ENCODE assay signal across 1 cellular context in genomic region chr12:19577131-19577530, GRCh38.
TF ChIP-seq lines count a peak whose summit lies in the region.

No MANE protein-coding gene starts in this region.

TF ChIP-seq in IMR-90, 13 proteins besides CTCF, POLR2A, EP300 and RAD21 (continued from another document):
- TF ChIP-seq ELK1 (IDR thresholded peaks at IDR 0.05; ENCODE audit: borderline replicate concordance, low read depth, low read length) (no peak), NFE2L2 (IDR thresholded peaks at IDR 0.05; ENCODE audit: low read depth, low read length) (no peak), MAZ (IDR thresholded peaks at IDR 0.05; ENCODE audit: borderline replicate concordance, low read depth, low read length) (no peak), RFX5 (IDR thresholded peaks at IDR 0.05; ENCODE audit: low read depth, low read length) (no peak), CEBPB (IDR thresholded peaks at IDR 0.05; ENCODE audit: low read depth, low read length) (no peak), SMC3 (IDR thresholded peaks at IDR 0.05; ENCODE audit: low read depth, low read length) (no peak), MAFK (IDR thresholded peaks at IDR 0.05; ENCODE audit: low read depth, low read length) (no peak), FOS (IDR thresholded peaks at IDR 0.05; ENCODE audit: low read depth, low read length) (no peak), RCOR1 (IDR thresholded peaks at IDR 0.05; ENCODE audit: insufficient replicate concordance, low read length) (no peak), MXI1 (IDR thresholded peaks at IDR 0.05; ENCODE audit: borderline replicate concordance, low read depth, low read length) (no peak), BHLHE40 (IDR thresholded peaks at IDR 0.05; ENCODE audit: low read depth, low read length) (no peak)
- TF ChIP-seq, protein P1, sequence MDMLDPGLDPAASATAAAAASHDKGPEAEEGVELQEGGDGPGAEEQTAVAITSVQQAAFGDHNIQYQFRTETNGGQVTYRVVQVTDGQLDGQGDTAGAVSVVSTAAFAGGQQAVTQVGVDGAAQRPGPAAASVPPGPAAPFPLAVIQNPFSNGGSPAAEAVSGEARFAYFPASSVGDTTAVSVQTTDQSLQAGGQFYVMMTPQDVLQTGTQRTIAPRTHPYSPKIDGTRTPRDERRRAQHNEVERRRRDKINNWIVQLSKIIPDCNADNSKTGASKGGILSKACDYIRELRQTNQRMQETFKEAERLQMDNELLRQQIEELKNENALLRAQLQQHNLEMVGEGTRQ (IDR thresholded peaks at IDR 0.05; ENCODE audit: low read depth, low read length): no peak
